21 cellular contexts compared by ENCODE assay signal in the genomic region with DNA sequence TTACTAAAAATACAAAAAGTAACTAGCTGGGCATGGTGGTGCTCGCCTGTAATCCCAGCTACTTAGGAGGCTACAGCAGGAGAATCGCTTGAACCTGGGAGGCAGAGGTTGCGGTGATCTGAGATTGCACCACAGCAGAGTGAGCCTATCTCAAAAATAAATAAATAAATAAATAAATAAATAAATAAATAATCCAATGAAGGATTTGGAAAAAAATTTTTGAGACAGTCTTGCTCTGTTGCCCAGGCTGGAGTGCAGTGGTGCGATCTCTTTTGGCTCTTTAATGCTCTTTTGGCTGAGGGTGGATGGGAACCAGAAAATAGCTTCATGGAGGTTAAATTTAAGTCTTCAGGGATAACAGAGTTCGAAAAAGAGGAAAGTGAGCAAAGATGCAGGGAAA. TPM values are rescaled to one million over a fixed set of nuclear protein-coding genes. Genes with fewer than 3 reads are reported as not detected.
DNase-seq lines count a peak whose midpoint lies in the region; ATAC-seq and TF ChIP-seq lines count a peak whose summit lies in the region.
"Had no signal": no experiment of that assay in that cellular context is flagged by ENCODE, and none has a peak within 500 bp of the region (broad histone marks: within the 10 kb centered on the region; RNA-seq: fewer than 3 reads in every experiment).

No MANE protein-coding gene starts in this region.

- H3K9me3 Mint-ChIP-seq in activated T-helper 2 cell treated with anti-CD3 and anti-CD28 coated beads, Interferon-gamma antibody, Interleukin-2, Interleukin-4, amounts not matched to agents 10 μg/mL and 5 μg/mL and 100 μg/mL, durations not matched to agents 14 hours and 24 hours and 36 hours = no peaks in the 10 kb centered on the region

- DNase-seq in left ventricle myocardium inferior (no peak), left cardiac atrium (no peak), esophagus muscularis mucosa (ENCODE audit: extremely low spot score) (no peak), RWPE1 (ENCODE audit: low spot score) (no peak), cerebellar nuclear complex (lab: John Stamatoyannopoulos, UW) (no peak), HUDEP-2 (lab: John Stamatoyannopoulos, UW; ENCODE audit: unreplicated experiment in 76 of 76) (no peak)
- DNase-seq in activated T-helper 2 cell treated with anti-CD3 and anti-CD28 coated beads, Interferon-gamma antibody, Interleukin-2, Interleukin-4, amounts not matched to agents 10 μg/mL and 5 μg/mL and 100 μg/mL, durations not matched to agents 14 hours and 24 hours and 36 hours (ENCODE audit: low spot score) = no peak
- DNase-seq in activated CD4-positive, alpha-beta T cell treated with anti-CD3 and anti-CD28 coated beads, Interleukin-2, amount 50 U/mL, for 4 hours = no peak
- DNase-seq: BE2C; COR-L47; DMS 273 treated with DMSO at 0.1 percent for 48 hours; DMS79 treated with DMSO at 0.1 percent for 48 hours; IMR-90; NCI-H1105 treated with DMSO at 0.1 percent for 48 hours; NCI-H2029 treated with DMSO at 0.1 percent for 48 hours; NCI-H2171; NCI-H345; NCI-H524; NCI-H774; NK-92 treated with Interleukin-12 subunit alpha and Interleukin-12 subunit beta, amount 100 ng/mL, for 24 hours; SIG-M5 had no signal

- H3K4me3 ChIP-seq in left ventricle myocardium inferior (no peak overlapping the region), esophagus muscularis mucosa (no peak overlapping the region)

- H3K27ac Mint-ChIP-seq in activated T-helper 2 cell treated with anti-CD3 and anti-CD28 coated beads, Interferon-gamma antibody, Interleukin-2, Interleukin-4, amounts not matched to agents 10 μg/mL and 5 μg/mL and 100 μg/mL, durations not matched to agents 14 hours and 24 hours and 36 hours = peak overlapping the region; percentile 35

- CTCF ChIA-PET in RWPE1 (lab: Yijun Ruan, JAX) = interaction anchor here (0.7 kb wide), 2 partner anchors 8 to 435 kb away, joined by 3 to 4 read pairs; no protein-coding TSS in a partner anchor

- H3K4me1 Mint-ChIP-seq in activated T-helper 2 cell treated with anti-CD3 and anti-CD28 coated beads, Interferon-gamma antibody, Interleukin-2, Interleukin-4, amounts not matched to agents 10 μg/mL and 5 μg/mL and 100 μg/mL, durations not matched to agents 14 hours and 24 hours and 36 hours (ENCODE audit: low read depth) = no peaks in the 10 kb centered on the region

- POLR2A ChIA-PET in RWPE1 (lab: Yijun Ruan, JAX; ENCODE audit: low non-redundant PET) = interaction anchor here (0.5 kb wide), 1 partner anchor 173 kb away, joined by 3 read pairs; no protein-coding TSS in a partner anchor

- H3K4me1 ChIP-seq in left ventricle myocardium inferior (peaks cover 41% of the 10 kb centered on the region), esophagus muscularis mucosa (peaks cover 23 to 50% (median 41%) of the 10 kb centered on the region in 4 donors)
- H3K4me1 ChIP-seq: BE2C had no signal

- no peaks in the 10 kb centered on the region for H3K27me3 Mint-ChIP-seq in activated T-helper 2 cell treated with anti-CD3 and anti-CD28 coated beads, Interferon-gamma antibody, Interleukin-2, Interleukin-4, amounts not matched to agents 10 μg/mL and 5 μg/mL and 100 μg/mL, durations not matched to agents 14 hours and 24 hours and 36 hours (ENCODE audit: low read depth)

- TF ChIP-seq CTCF in left ventricle myocardium inferior (IDR thresholded peaks at IDR 0.05; ENCODE audit: borderline replicate concordance) = no peak
- TF ChIP-seq CTCF in esophagus muscularis mucosa (IDR thresholded peaks at IDR 0.05) = no peak
- TF ChIP-seq CTCF in RWPE1 (conservative IDR thresholded peaks at IDR 0.05; ENCODE audit: low read depth) = no peak

- no peak for TF ChIP-seq POLR2A in esophagus muscularis mucosa (IDR thresholded peaks at IDR 0.05; ENCODE audit: low read depth)

- peaks cover 59% of the 10 kb centered on the region for H3K36me3 Mint-ChIP-seq in activated T-helper 2 cell treated with anti-CD3 and anti-CD28 coated beads, Interferon-gamma antibody, Interleukin-2, Interleukin-4, amounts not matched to agents 10 μg/mL and 5 μg/mL and 100 μg/mL, durations not matched to agents 14 hours and 24 hours and 36 hours (ENCODE audit: low read depth)

- no peaks in the 10 kb centered on the region for H3K27me3 ChIP-seq in left ventricle myocardium inferior (ENCODE audit: low read depth)
- no peaks in the 10 kb centered on the region for H3K27me3 ChIP-seq in esophagus muscularis mucosa
- H3K27me3 ChIP-seq: BE2C had no signal

- H3K9me3 ChIP-seq in left ventricle myocardium inferior (replicated peaks) = no peaks in the 10 kb centered on the region
- no peaks in the 10 kb centered on the region for H3K9me3 ChIP-seq in esophagus muscularis mucosa
- H3K9me3 ChIP-seq: BE2C had no signal

- H3K27ac ChIP-seq in left ventricle myocardium inferior (replicated peaks) = peak overlapping the region; percentile 14
- H3K27ac ChIP-seq in esophagus muscularis mucosa (replicated peaks in 1 of 4) = peak overlapping the region; percentile 67 to 72 (median 69)
- H3K27ac ChIP-seq in RWPE1 = no peak overlapping the region

- H3K36me3 ChIP-seq in left ventricle myocardium inferior (peaks cover 64% of the 10 kb centered on the region), esophagus muscularis mucosa (peaks cover 14 to 69% (median 51%) of the 10 kb centered on the region in 4 donors)

- intact Hi-C loops in left ventricle myocardium inferior (cut with micrococcal nuclease) (no loop called here), left cardiac atrium (cut with DNase I) (no loop called here), esophagus muscularis mucosa (cut with DNase I) (no loop called here)
- intact Hi-C loops in activated T-helper 2 cell treated with anti-CD3 and anti-CD28 coated beads, Interferon-gamma antibody, Interleukin-2, Interleukin-4, amounts not matched to agents 10 μg/mL and 5 μg/mL and 100 μg/mL, durations not matched to agents 14 hours and 24 hours and 36 hours (cut with micrococcal nuclease) = no loop called here

- TF ChIP-seq EP300 in esophagus muscularis mucosa (IDR thresholded peaks at IDR 0.05) = no peak

- 77% methylated on average over 5 of the region's 5 CpGs for WGBS in esophagus muscularis mucosa

- ATAC-seq in left cardiac atrium = no peak

- no peak overlapping the region for H3K4me3 Mint-ChIP-seq in activated T-helper 2 cell treated with anti-CD3 and anti-CD28 coated beads, Interferon-gamma antibody, Interleukin-2, Interleukin-4, amounts not matched to agents 10 μg/mL and 5 μg/mL and 100 μg/mL, durations not matched to agents 14 hours and 24 hours and 36 hours (ENCODE audit: low read depth)

RNA-seq across cellular contexts. Expression of a gene that starts 11.7 kb away (rescaled TPM):
- total RNA-seq in left ventricle myocardium inferior (534 TPM), left cardiac atrium (100 to 1,000 TPM; 416 TPM), esophagus muscularis mucosa (100 to 1,000 TPM; 204 to 266 (median 235) TPM)
- total RNA-seq in activated T-helper 2 cell treated with anti-CD3 and anti-CD28 coated beads, Interferon-gamma antibody, Interleukin-2, Interleukin-4, amounts not matched to agents 10 μg/mL and 5 μg/mL and 100 μg/mL, durations not matched to agents 14 hours and 24 hours and 36 hours = 433 and 438 TPM in 2 replicates

RNA-seq across cellular contexts. Expression of a gene that starts 38.0 kb away (rescaled TPM):
- total RNA-seq in left ventricle myocardium inferior (29.8 TPM), left cardiac atrium (10 to 100 TPM; 30.1 to 34.7 TPM), esophagus muscularis mucosa (10 to 100 TPM; 23.5 to 43.6 (median 37.1) TPM)
- 28.0 and 32.0 TPM in 2 replicates for total RNA-seq in activated T-helper 2 cell treated with anti-CD3 and anti-CD28 coated beads, Interferon-gamma antibody, Interleukin-2, Interleukin-4, amounts not matched to agents 10 μg/mL and 5 μg/mL and 100 μg/mL, durations not matched to agents 14 hours and 24 hours and 36 hours
